In the genomic region with DNA sequence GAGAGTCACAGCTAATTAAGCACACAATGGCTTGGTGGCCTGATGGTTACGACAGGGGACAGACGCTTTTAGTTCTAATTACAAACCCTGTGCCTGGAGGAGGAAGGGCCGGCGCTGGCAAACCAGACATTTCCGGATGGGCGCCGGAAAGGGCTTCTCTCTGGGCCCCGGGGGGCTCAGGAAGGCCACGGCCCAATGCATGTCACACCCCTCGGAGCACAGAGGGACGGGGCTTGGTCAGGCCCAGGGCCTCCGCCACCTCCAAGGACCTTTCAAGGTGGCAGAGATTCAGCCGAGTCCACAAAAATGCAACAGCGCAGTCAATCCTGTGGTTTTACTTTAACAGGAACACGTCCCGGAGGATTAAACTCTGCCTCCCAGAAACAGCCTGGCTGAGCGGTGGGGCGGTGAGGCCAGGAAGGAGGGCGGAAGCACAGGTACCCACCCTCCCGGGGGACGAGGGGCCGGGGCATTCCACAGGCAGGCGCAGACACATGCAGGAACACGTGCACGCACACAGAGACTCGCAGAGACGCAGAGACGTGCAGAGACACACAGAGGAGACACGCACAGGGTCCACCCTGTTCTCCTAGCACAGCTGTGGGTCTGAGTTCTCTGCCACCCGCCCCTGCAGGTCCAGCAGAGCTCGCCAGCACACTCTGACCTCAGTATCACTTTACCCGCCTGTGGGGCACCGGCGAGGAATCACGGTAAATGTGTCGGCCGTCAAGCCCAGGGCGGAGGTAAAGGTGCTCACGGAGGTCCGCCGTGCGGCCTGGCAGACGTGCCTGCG, we compare ENCODE assay signal across 2 cellular contexts.
TF ChIP-seq lines count a peak whose summit lies in the region.

No MANE protein-coding gene starts in this region.

TF ChIP-seq in HepG2, 621 proteins besides CTCF, POLR2A, EP300 and RAD21:
- TF ChIP-seq ZBTB21 (CRISPR knock-in tag; IDR thresholded peaks at IDR 0.05), result no peak

TF ChIP-seq in H1, 55 proteins besides CTCF, POLR2A, EP300 and RAD21:
- no peak for TF ChIP-seq NANOG (IDR thresholded peaks at IDR 0.05; ENCODE audit: insufficient read depth, low read depth, low read length, poor library complexity, severe bottlenecking)
- TF ChIP-seq SRF (IDR thresholded peaks at IDR 0.05; ENCODE audit: low read depth, low read length), result no peak
- TF ChIP-seq CHD7 (IDR thresholded peaks at IDR 0.05; ENCODE audit: insufficient replicate concordance, low read length), result no peak
- no peak for TF ChIP-seq YY1 (IDR thresholded peaks at IDR 0.05; ENCODE audit: low read depth, low read length)
- no peak for TF ChIP-seq KDM4A (IDR thresholded peaks at IDR 0.05; ENCODE audit: low read depth, low read length, severe bottlenecking)
- no peak for TF ChIP-seq SIN3A (conservative IDR thresholded peaks at IDR 0.05 in 1 of 2, IDR thresholded peaks at IDR 0.05 in 1 of 2; ENCODE audit: low read depth in 1 of 2, low read length in 2 of 2)
- TF ChIP-seq HDAC6 (IDR thresholded peaks at IDR 0.05; ENCODE audit: low read depth, low read length), result no peak
- TF ChIP-seq RBBP5 (IDR thresholded peaks at IDR 0.05; ENCODE audit: borderline replicate concordance, low read depth, low read length), result no peak
- TF ChIP-seq EGR1 (IDR thresholded peaks at IDR 0.05; ENCODE audit: borderline replicate concordance, low read depth, low read length), result no peak
